ENCODE assay signal across 28 cellular contexts in genomic region chr6:161788531-161788930, GRCh38.
"Had no signal": no experiment of that assay in that cellular context is flagged by ENCODE, and none has a peak within 500 bp of the region (broad histone marks: within the 10 kb centered on the region; RNA-seq: fewer than 3 reads in every experiment).

No MANE protein-coding gene starts in this region.

- H3K27me3 Mint-ChIP-seq: activated CD4-positive, alpha-beta memory T cell treated with anti-CD3 and anti-CD28 coated beads, Interleukin-2, amount 10 ng/mL, durations not matched to agents 7 days and 5 days; activated CD4-positive, alpha-beta T cell treated with anti-CD3 and anti-CD28 coated beads, Interleukin-2, amount 10 ng/mL, durations not matched to agents 7 days and 5 days; activated naive CD4-positive, alpha-beta T cell treated with anti-CD3 and anti-CD28 coated beads, Interleukin-2, amount 10 ng/mL, durations not matched to agents 7 days and 5 days; activated naive CD8-positive, alpha-beta T cell treated with anti-CD3 and anti-CD28 coated beads, Interleukin-2, amount 10 ng/mL, durations not matched to agents 7 days and 5 days; activated T-cell treated with anti-CD3 and anti-CD28 coated beads, Interleukin-2, amount 50 U/mL, for 24 hours; central memory CD8-positive, alpha-beta T cell; dendritic cell treated with granulocyte-macrophage colony-stimulating factor and Interleukin-4, amounts not matched to agents 40 ng/mL and 50 ng/mL, for 4 days; effector memory CD8-positive, alpha-beta T cell had no signal

- H3K27ac Mint-ChIP-seq: activated CD4-positive, alpha-beta memory T cell treated with anti-CD3 and anti-CD28 coated beads, Interleukin-2, amount 10 ng/mL, durations not matched to agents 7 days and 5 days; activated CD4-positive, alpha-beta T cell treated with anti-CD3 and anti-CD28 coated beads, Interleukin-2, amount 10 ng/mL, durations not matched to agents 7 days and 5 days; activated naive CD4-positive, alpha-beta T cell treated with anti-CD3 and anti-CD28 coated beads, Interleukin-2, amount 10 ng/mL, durations not matched to agents 7 days and 5 days; activated naive CD4-positive, alpha-beta T cell treated with anti-CD3 and anti-CD28 coated beads, Interleukin-2, amount 50 U/mL, for 72 hours; activated naive CD8-positive, alpha-beta T cell treated with anti-CD3 and anti-CD28 coated beads, Interleukin-2, amount 10 ng/mL, durations not matched to agents 7 days and 5 days; activated T-cell treated with anti-CD3 and anti-CD28 coated beads, Interleukin-2, amount 50 U/mL, for 24 hours; activated T-cell treated with anti-CD3 and anti-CD28 coated beads, Interleukin-2, amount 50 U/mL, for 72 hours; brain; dendritic cell treated with granulocyte-macrophage colony-stimulating factor and Interleukin-4, amounts not matched to agents 40 ng/mL and 50 ng/mL, for 4 days; effector memory CD8-positive, alpha-beta T cell had no signal

- H3K4me3 Mint-ChIP-seq: activated CD4-positive, alpha-beta memory T cell treated with anti-CD3 and anti-CD28 coated beads, Interleukin-2, amount 10 ng/mL, durations not matched to agents 7 days and 5 days; activated CD4-positive, alpha-beta T cell treated with anti-CD3 and anti-CD28 coated beads, Interleukin-2, amount 10 ng/mL, durations not matched to agents 7 days and 5 days; activated naive CD4-positive, alpha-beta T cell treated with anti-CD3 and anti-CD28 coated beads, Interleukin-2, amount 10 ng/mL, durations not matched to agents 7 days and 5 days; activated naive CD8-positive, alpha-beta T cell treated with anti-CD3 and anti-CD28 coated beads, Interleukin-2, amount 10 ng/mL, durations not matched to agents 7 days and 5 days; activated T-cell treated with anti-CD3 and anti-CD28 coated beads, Interleukin-2, amount 50 U/mL, for 24 hours; activated T-cell treated with anti-CD3 and anti-CD28 coated beads, Interleukin-2, amount 50 U/mL, for 72 hours; brain; central memory CD8-positive, alpha-beta T cell; dendritic cell treated with granulocyte-macrophage colony-stimulating factor and Interleukin-4, amounts not matched to agents 40 ng/mL and 50 ng/mL, for 4 days; effector memory CD8-positive, alpha-beta T cell had no signal

- H3K4me3 ChIP-seq: ascending aorta, breast epithelium, coronary artery, dorsolateral prefrontal cortex, gastrocnemius medialis, heart left ventricle had no signal

- ATAC-seq: activated naive CD4-positive, alpha-beta T cell treated with anti-CD3 and anti-CD28 coated beads, Interleukin-2, amount 50 U/mL, for 72 hours; activated T-cell treated with anti-CD3 and anti-CD28 coated beads, Interleukin-2, amount 50 U/mL, for 72 hours; effector memory CD8-positive, alpha-beta T cell; esophagus mucosa; gastrocnemius medialis; heart left ventricle had no signal

- H3K4me1 Mint-ChIP-seq: activated CD4-positive, alpha-beta memory T cell treated with anti-CD3 and anti-CD28 coated beads, Interleukin-2, amount 10 ng/mL, durations not matched to agents 7 days and 5 days; activated CD4-positive, alpha-beta T cell treated with anti-CD3 and anti-CD28 coated beads, Interleukin-2, amount 10 ng/mL, durations not matched to agents 7 days and 5 days; activated naive CD4-positive, alpha-beta T cell treated with anti-CD3 and anti-CD28 coated beads, Interleukin-2, amount 10 ng/mL, durations not matched to agents 7 days and 5 days; activated naive CD8-positive, alpha-beta T cell treated with anti-CD3 and anti-CD28 coated beads, Interleukin-2, amount 10 ng/mL, durations not matched to agents 7 days and 5 days; central memory CD8-positive, alpha-beta T cell had no signal

- H3K36me3 Mint-ChIP-seq: activated naive CD4-positive, alpha-beta T cell treated with anti-CD3 and anti-CD28 coated beads, Interleukin-2, amount 10 ng/mL, durations not matched to agents 7 days and 5 days; activated naive CD8-positive, alpha-beta T cell treated with anti-CD3 and anti-CD28 coated beads, Interleukin-2, amount 10 ng/mL, durations not matched to agents 7 days and 5 days had no signal

- H3K9me3 Mint-ChIP-seq: activated CD4-positive, alpha-beta memory T cell treated with anti-CD3 and anti-CD28 coated beads, Interleukin-2, amount 10 ng/mL, durations not matched to agents 7 days and 5 days; activated naive CD4-positive, alpha-beta T cell treated with anti-CD3 and anti-CD28 coated beads, Interleukin-2, amount 10 ng/mL, durations not matched to agents 7 days and 5 days; activated T-cell treated with anti-CD3 and anti-CD28 coated beads, Interleukin-2, amount 50 U/mL, for 24 hours had no signal

- H3K27me3 ChIP-seq: ascending aorta, breast epithelium, dorsolateral prefrontal cortex, gastrocnemius medialis, heart left ventricle had no signal

- H3K27ac ChIP-seq: ascending aorta, breast epithelium, coronary artery, dorsolateral prefrontal cortex, gastrocnemius medialis, heart left ventricle had no signal

- H3K9me3 ChIP-seq: ascending aorta, gastrocnemius medialis had no signal

- H3K4me1 ChIP-seq: ascending aorta, breast epithelium, gastrocnemius medialis, heart left ventricle had no signal

- DNase-seq: activated CD4-positive, alpha-beta memory T cell treated with anti-CD3 and anti-CD28 coated beads, Interleukin-2, amount 10 ng/mL, durations not matched to agents 7 days and 5 days; activated CD4-positive, alpha-beta T cell treated with anti-CD3 and anti-CD28 coated beads for 1 hour; activated CD4-positive, alpha-beta T cell treated with anti-CD3 and anti-CD28 coated beads for 4 hours; activated CD4-positive, alpha-beta T cell treated with anti-CD3 and anti-CD28 coated beads, Interleukin-2, amount 10 ng/mL, durations not matched to agents 7 days and 5 days; activated CD4-positive, alpha-beta T cell treated with anti-CD3 and anti-CD28 coated beads, Interleukin-2, amount 50 U/mL, for 4 hours; activated CD8-positive, alpha-beta memory T cell treated with anti-CD3 and anti-CD28 coated beads, Interleukin-2, amount 50 U/mL, for 48 hours; activated gamma-delta T cell; activated naive CD4-positive, alpha-beta T cell; activated naive CD4-positive, alpha-beta T cell treated with anti-CD3 and anti-CD28 coated beads, Interleukin-2, amount 10 ng/mL, durations not matched to agents 7 days and 5 days; activated naive CD8-positive, alpha-beta T cell treated with anti-CD3 and anti-CD28 coated beads, Interleukin-2, amount 10 ng/mL, durations not matched to agents 7 days and 5 days; activated T-cell treated with anti-CD3 and anti-CD28 coated beads for 4 hours; activated T-cell treated with anti-CD3 and anti-CD28 coated beads, Interleukin-2, amount 50 U/mL, for 24 hours; activated T-cell treated with anti-CD3 and anti-CD28 coated beads, Interleukin-2, amount 50 U/mL, for 72 hours; dorsolateral prefrontal cortex; effector memory CD8-positive, alpha-beta T cell; foreskin fibroblast; gastrocnemius medialis; glutamatergic neuron; heart left ventricle; T-helper 2 cell had no signal

- H3K36me3 ChIP-seq: ascending aorta, breast epithelium, gastrocnemius medialis, heart left ventricle had no signal
